ENCODE assay signal across 8 cellular contexts in the genomic region with DNA sequence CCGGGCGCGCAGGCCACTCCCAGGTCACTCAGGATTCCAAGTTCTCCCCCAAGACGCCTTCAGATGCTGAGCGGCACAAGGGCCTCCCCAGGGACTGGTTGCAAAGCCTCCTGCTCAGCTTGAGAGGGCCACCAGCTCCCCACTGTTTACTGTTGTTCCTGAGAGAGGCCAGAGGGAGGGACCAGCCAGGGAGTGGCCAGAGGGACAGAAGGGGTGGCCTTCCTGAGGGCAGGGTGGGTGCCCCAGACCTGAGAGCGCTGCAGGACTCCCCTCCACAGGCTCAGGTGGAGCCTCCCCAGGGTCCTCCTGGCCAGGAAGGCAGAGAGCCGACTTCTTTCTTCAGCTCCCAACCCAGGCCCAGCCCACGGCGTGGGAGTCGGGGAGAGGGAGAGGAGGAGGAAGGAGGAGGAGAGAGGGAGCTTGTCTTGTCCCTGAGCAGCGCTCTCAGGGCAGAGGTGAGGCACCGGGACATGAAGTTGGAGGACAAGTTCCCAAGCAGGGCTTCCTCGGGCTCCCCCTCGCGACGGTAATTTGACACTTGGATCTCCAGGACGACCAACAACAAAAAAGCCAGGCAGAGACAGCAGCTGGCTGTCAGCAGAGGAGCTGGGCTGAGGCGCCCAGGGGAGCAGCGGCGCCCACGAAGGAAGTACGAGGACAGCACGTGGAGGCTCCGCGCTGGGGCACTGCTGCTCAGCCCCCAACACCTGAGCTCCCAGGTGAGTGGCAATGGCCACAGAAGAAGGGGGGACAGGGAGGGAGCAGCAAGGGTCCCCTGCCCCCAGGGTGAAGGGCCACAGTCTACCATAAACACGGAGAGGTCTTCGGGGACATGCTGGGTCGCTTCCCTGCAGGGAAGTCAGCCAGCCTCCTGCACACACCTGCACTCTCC. TPM values are rescaled to one million over a fixed set of nuclear protein-coding genes. Genes with fewer than 3 reads are reported as not detected.
DNase-seq lines count a peak whose midpoint lies in the region; ATAC-seq and TF ChIP-seq lines count a peak whose summit lies in the region.

No MANE protein-coding gene starts in this region.

- 9% methylated on average over 13 of the region's 28 CpGs for WGBS in right lobe of liver (ENCODE audit: insufficient coverage, low coverage, low lambda C conversion rate, missing lambda C conversion rate)

- peak; percentile 72 to 82 (median 78) for ATAC-seq in right lobe of liver
- ATAC-seq in HG02852 (IDR thresholded peaks at IDR 0.05; ENCODE audit: unreplicated experiment) = no peak

- H3K9me3 Mint-ChIP-seq in activated CD4-positive, alpha-beta T cell treated with anti-CD3 and anti-CD28 coated beads, Interleukin-2, amount 10 ng/mL, durations not matched to agents 7 days and 5 days = no peaks in the 10 kb centered on the region

- no peak overlapping the region for H3K27ac Mint-ChIP-seq in activated CD4-positive, alpha-beta T cell treated with anti-CD3 and anti-CD28 coated beads, Interleukin-2, amount 10 ng/mL, durations not matched to agents 7 days and 5 days

- POLR2A ChIA-PET in AG04450 (lab: Yijun Ruan, JAX) = interaction anchor here (0.8 to 1.4 kb wide), 5 partner anchors 33 to 146 kb away, joined by 3 to 13 read pairs (median 5); a partner anchor contains a TSS
- POLR2A ChIA-PET in activated CD4-positive, alpha-beta T cell treated with anti-CD3 and anti-CD28 coated beads, Interleukin-2, amount 10 ng/mL, durations not matched to agents 7 days and 5 days (lab: Charles Lee) = no interaction called here

- TF ChIP-seq POLR2A in right lobe of liver (IDR thresholded peaks at IDR 0.05) = no peak

- H3K36me3 Mint-ChIP-seq in activated CD4-positive, alpha-beta T cell treated with anti-CD3 and anti-CD28 coated beads, Interleukin-2, amount 10 ng/mL, durations not matched to agents 7 days and 5 days (ENCODE audit: low read depth) = no peaks in the 10 kb centered on the region

- H3K4me3 ChIP-seq in AG04450 (ENCODE audit: low read depth, low read length) = no peak overlapping the region
- H3K4me3 ChIP-seq in H7 (ENCODE audit: insufficient read depth, low read depth, low read length) = no peak overlapping the region
- H3K4me3 ChIP-seq in right lobe of liver = no peak overlapping the region

- DNase-seq in AG04450 (ENCODE audit: low read depth, low spot score) = peak; percentile 66
- DNase-seq in H7 = peak; percentile 98
- DNase-seq in NCI-H345 treated with DMSO at 0.1 percent for 48 hours (lab: John Stamatoyannopoulos, UW; ENCODE audit: unreplicated experiment) = peak; percentile 93
- peak; percentile 73 for DNase-seq in activated CD4-positive, alpha-beta T cell treated with anti-CD3 and anti-CD28 coated beads, Interleukin-2, amount 10 ng/mL, durations not matched to agents 7 days and 5 days
- peak; percentile 34 for DNase-seq in effector CD4-positive, alpha-beta T cell
- peak; percentile 85 to 86 (median 86) for DNase-seq in right lobe of liver
- peak; percentile 43 to 51 for DNase-seq in stimulated activated CD4-positive, alpha-beta T cell treated with anti-CD3 and anti-CD28 coated beads, Interleukin-4, amount 100 ng/mL, for 4 hours

- CTCF ChIA-PET in AG04450 (lab: Charles Lee) = interaction anchor here (0.6 to 11.0 kb wide), 63 partner anchors 9 to 338 kb away, joined by 3 to 309 read pairs (median 5); a partner anchor contains a TSS
- CTCF ChIA-PET in activated CD4-positive, alpha-beta T cell treated with anti-CD3 and anti-CD28 coated beads, Interleukin-2, amount 10 ng/mL, durations not matched to agents 7 days and 5 days (lab: Charles Lee) = interaction anchor here (1.0 to 7.6 kb wide), 31 partner anchors 10 to 160 kb away, joined by 3 to 82 read pairs (median 4); a partner anchor contains a TSS

- H3K4me3 Mint-ChIP-seq in activated CD4-positive, alpha-beta T cell treated with anti-CD3 and anti-CD28 coated beads, Interleukin-2, amount 10 ng/mL, durations not matched to agents 7 days and 5 days = no peak overlapping the region

- H3K36me3 ChIP-seq in H7 (replicated peaks; ENCODE audit: control insufficient read depth, insufficient read depth, low read length) = peaks cover 2% of the 10 kb centered on the region; the same call in 1 of the 2 replicates
- H3K36me3 ChIP-seq in right lobe of liver = no peaks in the 10 kb centered on the region

- peaks cover 0 to 19% (median 7%) of the 10 kb centered on the region in 4 donors for H3K4me1 ChIP-seq in right lobe of liver

- no peaks in the 10 kb centered on the region for H3K27me3 Mint-ChIP-seq in activated CD4-positive, alpha-beta T cell treated with anti-CD3 and anti-CD28 coated beads, Interleukin-2, amount 10 ng/mL, durations not matched to agents 7 days and 5 days

- TF ChIP-seq CTCF in AG04450 (IDR thresholded peaks at IDR 0.05; ENCODE audit: low read depth, low read length) (peak; percentile 77), right lobe of liver (IDR thresholded peaks at IDR 0.05) (peak; percentile 30 to 72 (median 68))

- H3K27me3 ChIP-seq in AG04450 (ENCODE audit: control insufficient read depth, insufficient read depth, low read length) = no peaks in the 10 kb centered on the region
- H3K27me3 ChIP-seq in H7 (ENCODE audit: control insufficient read depth, insufficient read depth, low read length) = no peaks in the 10 kb centered on the region
- H3K27me3 ChIP-seq in right lobe of liver = no peaks in the 10 kb centered on the region

- peaks cover 3% of the 10 kb centered on the region for H3K4me1 Mint-ChIP-seq in activated CD4-positive, alpha-beta T cell treated with anti-CD3 and anti-CD28 coated beads, Interleukin-2, amount 10 ng/mL, durations not matched to agents 7 days and 5 days

- intact Hi-C loops in right lobe of liver (cut with DNase I) = no loop called here

- no peaks in the 10 kb centered on the region; the same call in 1 of the 2 replicates for H3K9me3 ChIP-seq in AG04450 (ENCODE audit: control insufficient read depth, insufficient read depth, low read length)
- H3K9me3 ChIP-seq in right lobe of liver = no peaks in the 10 kb centered on the region

- peak overlapping the region; percentile 70 for H3K27ac ChIP-seq in AG04450 (ENCODE audit: low read depth, low read length)
- peak overlapping the region in 1 of 3 donors; percentile 43 for H3K27ac ChIP-seq in right lobe of liver

RNA-seq across cellular contexts. Expression of a gene that starts 0.5 kb away (rescaled TPM):
- not detected in 2 replicates for polyA plus RNA-seq in AG04450 (2011; rRNA removed)
- not detected in 2 replicates for polyA minus RNA-seq in AG04450 (2011; rRNA and poly(A)+ RNA removed)
- total RNA-seq in H7 (2014; rRNA removed; shearing (Covaris generic)) = 0.11 TPM in 1 of 2 replicates, not detected in the other
- total RNA-seq in activated CD4-positive, alpha-beta T cell treated with anti-CD3 and anti-CD28 coated beads, Interleukin-2, amount 10 ng/mL, durations not matched to agents 7 days and 5 days = under 1 TPM; 0.10 to 0.12 TPM
- under 1 TPM in 5 of 6 experiments, not detected in 1; 0.06 to 0.78 (median 0.29) TPM for total RNA-seq in right lobe of liver

RNA-seq across cellular contexts. Expression of a gene that starts 33.2 kb away (rescaled TPM):
- 9.3 and 11.9 TPM in 2 replicates for polyA plus RNA-seq in AG04450 (2011; rRNA removed)
- 18.0 and 26.7 TPM in 2 replicates for polyA minus RNA-seq in AG04450 (2011; rRNA and poly(A)+ RNA removed)
- total RNA-seq in H7 (2014; rRNA removed; shearing (Covaris generic)) = 36.3 and 40.0 TPM in 2 replicates
- total RNA-seq in activated CD4-positive, alpha-beta T cell treated with anti-CD3 and anti-CD28 coated beads, Interleukin-2, amount 10 ng/mL, durations not matched to agents 7 days and 5 days = 10 to 100 TPM; 44.7 to 47.1 TPM
- total RNA-seq in right lobe of liver = 10 to 100 TPM; 13.5 to 24.8 (median 18.4) TPM

RNA-seq across cellular contexts. Expression of a gene that starts 33.4 kb away (rescaled TPM):
- 74.2 and 75.4 TPM in 2 replicates for polyA plus RNA-seq in AG04450 (2011; rRNA removed)
- 55.5 and 56.8 TPM in 2 replicates for polyA minus RNA-seq in AG04450 (2011; rRNA and poly(A)+ RNA removed)
- total RNA-seq in H7 (2014; rRNA removed; shearing (Covaris generic)) = 52.9 and 61.3 TPM in 2 replicates
- total RNA-seq in activated CD4-positive, alpha-beta T cell treated with anti-CD3 and anti-CD28 coated beads, Interleukin-2, amount 10 ng/mL, durations not matched to agents 7 days and 5 days = 10 to 100 TPM; 97.0 to 97.5 TPM
- 10 to 100 TPM; 24.0 to 36.0 (median 27.0) TPM for total RNA-seq in right lobe of liver

RNA-seq across cellular contexts. Expression of a gene that starts 46.1 kb away (rescaled TPM):
- 0.52 and 0.79 TPM in 2 replicates for polyA plus RNA-seq in AG04450 (2011; rRNA removed)
- polyA minus RNA-seq in AG04450 (2011; rRNA and poly(A)+ RNA removed) = 0.56 and 1.7 TPM in 2 replicates
- 9.9 and 14.6 TPM in 2 replicates for total RNA-seq in H7 (2014; rRNA removed; shearing (Covaris generic))
- total RNA-seq in activated CD4-positive, alpha-beta T cell treated with anti-CD3 and anti-CD28 coated beads, Interleukin-2, amount 10 ng/mL, durations not matched to agents 7 days and 5 days = 10 to 100 TPM; 11.0 to 13.4 TPM
- 100 to 1,000 TPM in 1 of 6 experiments, 10 to 100 TPM in 5; 26.4 to 104 (median 52.9) TPM for total RNA-seq in right lobe of liver

Comparison
In these comparisons a context has a peak if more than half of its experiments do, and no peak if none do; other contexts are left out.
1. DNase-seq: peak in every context shown above with its lines; median percentile 98 in H7; 93 in NCI-H345 treated with DMSO at 0.1 percent for 48 hours; 86 in right lobe of liver; 73 in activated CD4-positive, alpha-beta T cell treated with anti-CD3 and anti-CD28 coated beads, Interleukin-2, amount 10 ng/mL, durations not matched to agents 7 days and 5 days; 66 in AG04450; 47 in stimulated activated CD4-positive, alpha-beta T cell treated with anti-CD3 and anti-CD28 coated beads, Interleukin-4, amount 100 ng/mL, for 4 hours; 34 in effector CD4-positive, alpha-beta T cell.